In genomic region chr6:148104131-148104530, GRCh38 we compare ENCODE assay signal across 1 cellular context.
TF ChIP-seq lines count a peak whose summit lies in the region.

No MANE protein-coding gene starts in this region.

TF ChIP-seq in HepG2, 621 proteins besides CTCF, POLR2A, EP300 and RAD21 (continued from another document):
- TF ChIP-seq BCL3 (CRISPR knock-in tag; IDR thresholded peaks at IDR 0.05): no peak
- TF ChIP-seq RXRB (CRISPR knock-in tag; IDR thresholded peaks at IDR 0.05; ENCODE audit: borderline replicate concordance): no peak
- TF ChIP-seq MAF1 (CRISPR knock-in tag; IDR thresholded peaks at IDR 0.05; ENCODE audit: borderline replicate concordance): no peak
- TF ChIP-seq ZNF652 (CRISPR knock-in tag; IDR thresholded peaks at IDR 0.05; ENCODE audit: borderline replicate concordance, low read depth): no peak
- no peak for TF ChIP-seq MTF2 (CRISPR knock-in tag; IDR thresholded peaks at IDR 0.05; ENCODE audit: borderline replicate concordance)
- TF ChIP-seq ZNF552 (CRISPR knock-in tag; IDR thresholded peaks at IDR 0.05; ENCODE audit: borderline replicate concordance): no peak
- no peak for TF ChIP-seq ONECUT2 (CRISPR knock-in tag; IDR thresholded peaks at IDR 0.05)
- TF ChIP-seq ZNF501 (CRISPR knock-in tag; IDR thresholded peaks at IDR 0.05): no peak
- TF ChIP-seq ZSCAN29 (CRISPR knock-in tag; conservative IDR thresholded peaks at IDR 0.05): no peak
